ENCODE assay signal across 11 cellular contexts in genomic region chr9:127953768-127954505, GRCh38. TPM values are rescaled to one million over a fixed set of nuclear protein-coding genes. Genes with fewer than 3 reads are reported as not detected.
A peak's percentile ranks its signal among the peaks of the same experiment; 100 is the strongest.
DNase-seq lines count a peak whose midpoint lies in the region; ATAC-seq, FAIRE-seq and TF ChIP-seq lines count a peak whose summit lies in the region.
"Had no signal": no experiment of that assay in that cellular context is flagged by ENCODE, and none has a peak within 500 bp of the region (broad histone marks: within the 10 kb centered on the region; RNA-seq: fewer than 3 reads in every experiment).

No MANE protein-coding gene starts in this region.

- H3K9ac ChIP-seq in H9 (ENCODE audit: extremely low read depth, insufficient read length, low read length) (no peak overlapping the region), mucosa of rectum (ENCODE audit: low read depth in 1 of 2, low read length in 2 of 2) (peak overlapping the region; percentile 43 to 72)

- no peak for TF ChIP-seq CTCF in H9 (conservative IDR thresholded peaks at IDR 0.05)

- no peaks in the 10 kb centered on the region for H3K9me3 ChIP-seq in H9 (ENCODE audit: control insufficient read depth, low read depth, low read length)
- no peaks in the 10 kb centered on the region for H3K9me3 ChIP-seq in mucosa of rectum (ENCODE audit: control insufficient read depth in 2 of 2, low read length in 2 of 2)

- no peak overlapping the region for H2BK120ac ChIP-seq in H9 (ENCODE audit: low read depth, low read length, poor library complexity, severe bottlenecking)

- no peak overlapping the region for H2BK20ac ChIP-seq in H9 (ENCODE audit: low read depth, low read length, poor library complexity, severe bottlenecking)

- H2BK15ac ChIP-seq in H9 (ENCODE audit: low read depth, low read length): no peak overlapping the region

- no CpG with 5 or more reads among the region's 17 CpGs for WGBS in H9 (ENCODE audit: extremely low coverage, insufficient read length, low lambda C conversion rate)

- H3K18ac ChIP-seq in H9 (ENCODE audit: insufficient read length, low read depth, low read length): no peak overlapping the region

- no peak overlapping the region for H4K5ac ChIP-seq in H9 (ENCODE audit: insufficient read length, low read depth, low read length)

- no peak for ATAC-seq in activated CD8-positive, alpha-beta T cell treated with anti-CD3 and anti-CD28 coated beads, Interleukin-2, amount 10 ng/mL, durations not matched to agents 7 days and 5 days
- ATAC-seq in HG03521 (IDR thresholded peaks at IDR 0.05; ENCODE audit: unreplicated experiment): no peak

- peaks cover 10 to 17% of the 10 kb centered on the region in 2 experiments for H3K4me1 Mint-ChIP-seq in H9
- H3K4me1 Mint-ChIP-seq in activated CD8-positive, alpha-beta T cell treated with anti-CD3 and anti-CD28 coated beads, Interleukin-2, amount 10 ng/mL, durations not matched to agents 7 days and 5 days (ENCODE audit: low read depth): peaks cover 87% of the 10 kb centered on the region

- no peaks in the 10 kb centered on the region for H3K27me3 Mint-ChIP-seq in H9 (ENCODE audit: low read depth)
- no peaks in the 10 kb centered on the region for H3K27me3 Mint-ChIP-seq in activated CD8-positive, alpha-beta T cell treated with anti-CD3 and anti-CD28 coated beads, Interleukin-2, amount 10 ng/mL, durations not matched to agents 7 days and 5 days (ENCODE audit: low read depth)

- no peak overlapping the region for H3K14ac ChIP-seq in H9 (ENCODE audit: insufficient read depth, low read length)

- no peak overlapping the region for H3K4me3 Mint-ChIP-seq in H9
- H3K4me3 Mint-ChIP-seq in activated CD8-positive, alpha-beta T cell treated with anti-CD3 and anti-CD28 coated beads, Interleukin-2, amount 10 ng/mL, durations not matched to agents 7 days and 5 days: no peak overlapping the region

- H3K79me1 ChIP-seq in H9 (ENCODE audit: insufficient read depth, low read depth, low read length, poor library complexity, severe bottlenecking): peaks cover 3% of the 10 kb centered on the region

- CTCF ChIA-PET in activated CD8-positive, alpha-beta T cell treated with anti-CD3 and anti-CD28 coated beads, Interleukin-2, amount 10 ng/mL, durations not matched to agents 7 days and 5 days (lab: Charles Lee): interaction anchor here (1.0 to 15.0 kb wide), 14 partner anchors 11 to 164 kb away, joined by 3 to 151 read pairs (median 4); partner anchors contain the start of genes EEIG1 and NAIF1

- peaks cover 8% of the 10 kb centered on the region; the same call in 1 of the 2 replicates for H3K79me2 ChIP-seq in H9 (ENCODE audit: insufficient read depth, low read length)

- DNase-seq in H9 (no peak), frontal cortex (ENCODE audit: low spot score in 2 of 2) (no peak), SIG-M5 (lab: John Stamatoyannopoulos, UW) (no peak)
- DNase-seq in activated CD8-positive, alpha-beta T cell treated with anti-CD3 and anti-CD28 coated beads, Interleukin-2, amount 10 ng/mL, durations not matched to agents 7 days and 5 days: no peak
- DNase-seq: activated CD4-positive, alpha-beta T cell treated with anti-CD3 and anti-CD28 coated beads for 1 hour; DND-41; OCI-M1 had no signal

- H3K27ac ChIP-seq in H9 (ENCODE audit: insufficient read length, low read depth, low read length) (no peak overlapping the region), mucosa of rectum (ENCODE audit: low read depth in 2 of 2, low read length in 2 of 2) (peak overlapping the region; percentile 35 to 94)
- H3K27ac ChIP-seq: cardiac muscle cell had no signal

- no peak overlapping the region for H3K4ac ChIP-seq in H9 (ENCODE audit: low read depth, low read length)

- no peak overlapping the region for H3T11ph ChIP-seq in H9 (ENCODE audit: low read length)

- H3K9me3 Mint-ChIP-seq in H9: no peaks in the 10 kb centered on the region
- H3K9me3 Mint-ChIP-seq in activated CD8-positive, alpha-beta T cell treated with anti-CD3 and anti-CD28 coated beads, Interleukin-2, amount 10 ng/mL, durations not matched to agents 7 days and 5 days (ENCODE audit: insufficient read depth): no peaks in the 10 kb centered on the region

- H3K23ac ChIP-seq in H9 (ENCODE audit: insufficient read length, low read depth, low read length): no peak overlapping the region

- H3K4me2 ChIP-seq in H9 (ENCODE audit: insufficient read depth, insufficient read length, low read length): no peak overlapping the region

- H4K91ac ChIP-seq in H9 (ENCODE audit: insufficient read length, low read depth, low read length): no peak overlapping the region

- no peak overlapping the region for H2AK5ac ChIP-seq in H9 (ENCODE audit: insufficient read length, low read length)

- no peak overlapping the region for H3K56ac ChIP-seq in H9 (ENCODE audit: insufficient read length, low read depth, low read length)

- H2BK5ac ChIP-seq in H9 (ENCODE audit: insufficient read length, low read length): no peak overlapping the region

- no peak overlapping the region for H3K4me3 ChIP-seq in mucosa of rectum (ENCODE audit: low read length in 2 of 2)
- H3K4me3 ChIP-seq: cardiac muscle cell, heart right ventricle had no signal

- peaks cover 3% of the 10 kb centered on the region; the same call in 1 of the 2 replicates for H3K4me1 ChIP-seq in H9 (ENCODE audit: insufficient read depth, low read length)
- H3K4me1 ChIP-seq in mucosa of rectum (ENCODE audit: control insufficient read depth in 2 of 2, insufficient read depth in 2 of 2, low read length in 2 of 2): peaks cover 32 to 47% of the 10 kb centered on the region in 2 donors

- peaks cover 3% of the 10 kb centered on the region for H4K20me1 ChIP-seq in H9 (ENCODE audit: control insufficient read depth, insufficient read depth, insufficient read length)

- H3K36me3 ChIP-seq in mucosa of rectum (ENCODE audit: control insufficient read depth in 2 of 2, insufficient read depth in 2 of 2, low read length in 2 of 2): peaks cover 0 to 8% of the 10 kb centered on the region in 2 donors
- H3K36me3 ChIP-seq: cardiac muscle cell, heart right ventricle had no signal

- H3K27me3 ChIP-seq in H9 (ENCODE audit: insufficient read depth, low read length) (no peaks in the 10 kb centered on the region), mucosa of rectum (ENCODE audit: control insufficient read depth in 2 of 2, insufficient read depth in 2 of 2, low read length in 2 of 2) (no peaks in the 10 kb centered on the region)
- H3K27me3 ChIP-seq: cardiac muscle cell, heart right ventricle had no signal

- no peak overlapping the region for H4K8ac ChIP-seq in H9 (replicated peaks; ENCODE audit: insufficient read length, low read depth, low read length)

- peaks cover 6 to 11% (median 6%) of the 10 kb centered on the region in 3 experiments; a peak in 6 of 7 replicates for H3K36me3 Mint-ChIP-seq in H9 (ENCODE audit: insufficient read depth in 1 of 3, low read depth in 3 of 3)
- H3K36me3 Mint-ChIP-seq in activated CD8-positive, alpha-beta T cell treated with anti-CD3 and anti-CD28 coated beads, Interleukin-2, amount 10 ng/mL, durations not matched to agents 7 days and 5 days (ENCODE audit: low read depth): peaks cover 46% of the 10 kb centered on the region

- no peak overlapping the region for H2AFZ ChIP-seq in H9 (ENCODE audit: low read length)

- no peaks in the 10 kb centered on the region for H3K23me2 ChIP-seq in H9 (ENCODE audit: insufficient read length, low read depth, low read length, poor library complexity, severe bottlenecking)

- H2BK12ac ChIP-seq in H9 (ENCODE audit: insufficient read length, low read depth, low read length): no peak overlapping the region

- FAIRE-seq in frontal cortex (lab: Jason Lieb, UNC): no peak

- H3K27ac Mint-ChIP-seq in H9: peak overlapping the region; percentile 40 to 48 (median 44); a peak in 4 of 7 replicates
- peak overlapping the region; percentile 46 for H3K27ac Mint-ChIP-seq in activated CD8-positive, alpha-beta T cell treated with anti-CD3 and anti-CD28 coated beads, Interleukin-2, amount 10 ng/mL, durations not matched to agents 7 days and 5 days

- POLR2A ChIA-PET in activated CD8-positive, alpha-beta T cell treated with anti-CD3 and anti-CD28 coated beads, Interleukin-2, amount 10 ng/mL, durations not matched to agents 7 days and 5 days (lab: Charles Lee): interaction anchor here (0.7 to 2.7 kb wide), 5 partner anchors 17 to 135 kb away, joined by 4 to 12 read pairs (median 6); no protein-coding TSS in a partner anchor

RNA-seq across cellular contexts. Expression of gene DPM2, which starts 16.3 kb away (rescaled TPM):
- total RNA-seq in H9 (2021) (44.7 and 46.1 TPM in 2 replicates), frontal cortex (11.4 TPM)
- 10 to 100 TPM; 47.9 to 53.8 TPM for total RNA-seq in activated CD8-positive, alpha-beta T cell treated with anti-CD3 and anti-CD28 coated beads, Interleukin-2, amount 10 ng/mL, durations not matched to agents 7 days and 5 days

RNA-seq across cellular contexts. Expression of gene PIP5KL1, which starts 23.4 kb away (rescaled TPM):
- total RNA-seq in H9 (2021): 9.0 and 11.6 TPM in 2 replicates
- total RNA-seq in activated CD8-positive, alpha-beta T cell treated with anti-CD3 and anti-CD28 coated beads, Interleukin-2, amount 10 ng/mL, durations not matched to agents 7 days and 5 days: 1 to 10 TPM; 2.6 to 2.7 TPM
- total RNA-seq in frontal cortex: 6.1 TPM

RNA-seq across cellular contexts. Expression of gene EEIG1, which starts 26.9 kb away (rescaled TPM):
- 52.3 and 59.5 TPM in 2 replicates for total RNA-seq in H9 (2021)
- 100 to 1,000 TPM; 227 to 232 TPM for total RNA-seq in activated CD8-positive, alpha-beta T cell treated with anti-CD3 and anti-CD28 coated beads, Interleukin-2, amount 10 ng/mL, durations not matched to agents 7 days and 5 days
- 5.7 TPM for total RNA-seq in frontal cortex

RNA-seq across cellular contexts. Expression of gene ST6GALNAC4, which starts 37.1 kb away (rescaled TPM):
- total RNA-seq in H9 (2021) (15.4 and 16.5 TPM in 2 replicates), frontal cortex (6.5 TPM)
- total RNA-seq in activated CD8-positive, alpha-beta T cell treated with anti-CD3 and anti-CD28 coated beads, Interleukin-2, amount 10 ng/mL, durations not matched to agents 7 days and 5 days: 10 to 100 TPM; 37.0 to 39.7 TPM

RNA-seq across cellular contexts. Expression of gene ST6GALNAC6, which starts 54.5 kb away (rescaled TPM):
- total RNA-seq in H9 (2021) (29.8 and 30.2 TPM in 2 replicates), frontal cortex (28.5 TPM)
- total RNA-seq in activated CD8-positive, alpha-beta T cell treated with anti-CD3 and anti-CD28 coated beads, Interleukin-2, amount 10 ng/mL, durations not matched to agents 7 days and 5 days: 10 to 100 TPM; 68.6 to 77.6 TPM
